In the genomic region with DNA sequence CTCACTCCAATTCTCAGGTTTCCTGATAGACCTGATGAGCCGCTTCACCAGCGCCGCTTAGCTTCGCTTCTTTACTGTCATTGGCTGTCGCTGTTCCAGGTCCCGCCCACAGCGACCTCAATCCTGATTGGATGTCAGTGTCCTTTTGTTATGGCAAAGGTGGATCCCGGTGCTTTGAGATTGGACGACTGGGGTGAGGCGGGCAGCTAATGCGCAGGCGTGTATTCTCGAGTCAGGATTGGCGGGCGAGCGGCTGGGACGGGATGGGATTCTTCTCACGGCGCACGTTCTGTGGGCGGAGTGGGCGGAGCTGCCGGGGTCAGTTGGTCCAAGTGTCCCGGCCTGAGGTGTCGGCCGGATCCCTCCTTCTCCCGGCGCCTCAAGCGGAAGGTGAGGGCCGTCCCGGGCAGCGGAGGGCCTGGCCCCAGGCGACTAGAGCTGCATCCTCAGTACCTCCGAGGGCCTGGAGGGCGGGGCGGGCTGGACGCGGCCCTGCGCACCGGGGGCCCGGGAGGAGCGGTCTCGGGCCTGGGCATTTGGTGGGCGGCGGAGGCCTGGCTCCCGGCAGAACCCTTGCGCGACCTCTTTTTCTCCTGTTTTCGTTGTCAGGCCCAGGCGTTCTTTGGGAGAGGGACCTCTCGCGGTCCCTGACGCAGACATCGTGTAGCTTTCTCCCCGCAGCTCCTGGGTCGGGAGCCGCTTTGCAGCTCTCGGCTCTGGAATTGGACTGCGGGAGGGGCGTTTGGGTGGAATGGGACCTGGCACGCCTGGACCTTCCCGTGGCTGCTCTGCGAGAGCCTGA, we compare ENCODE assay signal across 8 cellular contexts. TPM values are rescaled to one million over a fixed set of nuclear protein-coding genes. Genes with fewer than 3 reads are reported as not detected.
DNase-seq lines count a peak whose midpoint lies in the region; ATAC-seq and TF ChIP-seq lines count a peak whose summit lies in the region.

Gene SCOC (plus strand): TSS at position 319 of the 802 bp plus-strand sequence. CDS start 5,525 bp downstream, outside the sequence.

- no peak for TF ChIP-seq CTCF in GM13976 (IDR thresholded peaks at IDR 0.05; ENCODE audit: borderline replicate concordance, control extremely low read depth, extremely low read depth, insufficient read depth, missing control alignments)
- no peak for TF ChIP-seq CTCF in prostate gland (IDR thresholded peaks at IDR 0.05)

- ATAC-seq in HG02870 (IDR thresholded peaks at IDR 0.05; ENCODE audit: unreplicated experiment) (peak; percentile 93), left ventricle myocardium superior (peak; percentile 99)

- intact Hi-C loops in left ventricle myocardium superior (cut with micrococcal nuclease), result no loop called here
- intact Hi-C loops in prostate gland (cut with DNase I), result loop anchor here (10.0 kb wide), 1 partner anchor 151 kb away; the partner anchor contains the start of gene ELMOD2

- under 1% methylated on average over 54 of the region's 63 CpGs for WGBS in prostate gland
- under 1% methylated on average over 63 of the region's 63 CpGs for WGBS in urinary bladder

- H3K27me3 ChIP-seq in prostate gland (replicated peaks; ENCODE audit: insufficient read depth), result no peaks in the 10 kb centered on the region

- TF ChIP-seq POLR2A in prostate gland (IDR thresholded peaks at IDR 0.05), result peak; percentile 53

- H3K36me3 ChIP-seq in prostate gland (no peaks in the 10 kb centered on the region), urinary bladder (ENCODE audit: insufficient read depth) (no peaks in the 10 kb centered on the region)

- DNase-seq in GM13976 (ENCODE audit: low spot score) (peak; percentile 95), NCI-H146 treated with DMSO at 0.1 percent for 48 hours (lab: John Stamatoyannopoulos, UW; ENCODE audit: unreplicated experiment) (peak; percentile 96), T-helper 2 cell (peak; percentile 87 to 99 (median 95)), left ventricle myocardium superior (peak; percentile 99), prostate gland (ENCODE audit: low spot score) (peak; percentile 100)

- peak within 1 kb of the TSS; percentile 67 for H3K27ac ChIP-seq in angular gyrus (ENCODE audit: low read depth, low read length)
- H3K27ac ChIP-seq in prostate gland, result peak within 1 kb of the TSS; percentile 92 to 94
- H3K27ac ChIP-seq in urinary bladder (ENCODE audit: low read depth), result peak within 1 kb of the TSS; percentile 85

- in situ Hi-C loops in GM13976 (cut with MboI; ENCODE audit: low sequenced_read_pairs, unreplicated experiment), result loop anchor here (25.0 kb wide), 1 partner anchor 239 kb away; no protein-coding TSS in a partner anchor

- no peaks in the 10 kb centered on the region for H3K9me3 ChIP-seq in prostate gland

- H3K4me3 ChIP-seq in prostate gland, result peak within 1 kb of the TSS; percentile 85 to 89
- H3K4me3 ChIP-seq in urinary bladder (ENCODE audit: low read depth, low read length), result peak within 1 kb of the TSS; percentile 77

- peaks cover 4% of the 10 kb centered on the region for H3K4me1 ChIP-seq in prostate gland (replicated peaks)
- no peaks in the 10 kb centered on the region for H3K4me1 ChIP-seq in urinary bladder (ENCODE audit: insufficient read depth)

RNA-seq across cellular contexts. Expression of gene SCOC, which starts in this region (rescaled TPM):
- total RNA-seq in left ventricle myocardium superior (76.9 TPM), prostate gland (10 to 100 TPM; 28.2 to 58.8 TPM), urinary bladder (73.0 TPM)
- 59.9 TPM for polyA plus RNA-seq in urinary bladder

Comparison
In these comparisons a context has a peak if more than half of its experiments do, and no peak if none do; other contexts are left out.
1. Peak in every context shown above with its lines: DNase-seq, ATAC-seq, H3K4me3 ChIP-seq and H3K27ac ChIP-seq.